In the genomic region with DNA sequence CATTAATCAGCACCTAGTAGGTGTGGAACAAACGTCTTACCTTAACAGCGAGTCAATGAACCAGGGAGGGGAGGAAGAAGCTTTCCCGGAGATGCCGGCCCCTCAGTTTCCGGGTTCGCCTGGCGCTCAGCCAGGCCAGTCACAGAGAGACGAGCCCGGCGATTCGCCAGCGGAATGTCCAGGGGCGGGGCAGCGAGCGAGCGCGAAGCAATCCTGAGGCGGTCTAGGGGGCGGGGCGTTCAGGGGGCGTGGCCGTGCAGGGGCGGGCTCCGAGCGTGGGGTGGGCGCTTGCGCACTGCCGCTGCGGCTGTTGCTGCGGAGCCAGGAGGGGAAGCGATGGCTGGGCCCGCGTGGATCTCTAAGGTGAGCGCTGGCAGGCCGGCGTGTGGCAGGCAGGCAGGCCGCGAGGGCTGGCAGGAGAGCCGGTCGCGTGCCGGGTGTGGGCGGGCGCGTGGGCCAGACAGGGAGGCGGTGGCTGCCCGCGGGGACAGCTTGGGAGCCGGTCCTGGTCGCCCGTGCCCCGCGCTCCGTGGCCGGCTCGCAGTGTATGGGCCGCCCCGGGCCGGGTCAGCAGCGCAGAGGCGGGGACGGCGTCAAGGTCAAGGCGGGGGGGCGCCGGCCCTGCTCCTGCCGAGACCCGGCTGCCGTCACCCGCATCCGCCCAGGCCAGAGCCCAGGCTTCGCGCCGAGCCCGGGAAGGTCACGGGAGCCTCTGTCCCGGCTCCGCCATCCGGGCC, we compare ENCODE assay signal across 8 cellular contexts. TPM values are rescaled to one million over a fixed set of nuclear protein-coding genes. Genes with fewer than 3 reads are reported as not detected.
DNase-seq lines count a peak whose midpoint lies in the region; ATAC-seq and TF ChIP-seq lines count a peak whose summit lies in the region.

Gene IDH3A (plus strand): TSS at position 295 of the 737 bp plus-strand sequence. CDS start 42 bp downstream, at position 337.

- H3K27me3 Mint-ChIP-seq in CD4-positive, CD25-positive, alpha-beta regulatory T cell, result no peaks in the 10 kb centered on the region

- peak within 1 kb of the TSS; percentile 80 to 88 for H3K9ac ChIP-seq in liver (ENCODE audit: low read depth in 1 of 2, low read length in 2 of 2)

- H3K27ac ChIP-seq in CD4-positive, CD25-positive, alpha-beta regulatory T cell (ENCODE audit: insufficient read depth, low read length, poor library complexity, severe bottlenecking), result peak within 1 kb of the TSS; percentile 73
- peak within 1 kb of the TSS; percentile 77 to 83 for H3K27ac ChIP-seq in liver (ENCODE audit: low read depth in 1 of 2, low read length in 2 of 2)

- no peak for TF ChIP-seq CTCF in liver (IDR thresholded peaks at IDR 0.05; ENCODE audit: low read depth, low read length, missing input control)

- H3K9me3 Mint-ChIP-seq in CD4-positive, CD25-positive, alpha-beta regulatory T cell, result no peaks in the 10 kb centered on the region

- peak within 1 kb of the TSS; percentile 98 for H3K4me3 ChIP-seq in CD4-positive, CD25-positive, alpha-beta regulatory T cell (ENCODE audit: low read depth, low read length)
- peak within 1 kb of the TSS; percentile 81 to 92 (median 86) for H3K4me3 ChIP-seq in liver (ENCODE audit: low read depth in 1 of 3, low read length in 3 of 3)

- no peaks in the 10 kb centered on the region for H3K36me3 ChIP-seq in CD4-positive, CD25-positive, alpha-beta regulatory T cell (ENCODE audit: control insufficient read depth, insufficient read depth, low read length)
- no peaks in the 10 kb centered on the region for H3K36me3 ChIP-seq in liver (ENCODE audit: control insufficient read depth in 4 of 4, insufficient read depth in 3 of 4, low read depth in 1 of 4, low read length in 3 of 4)

- ATAC-seq in CD4-positive, CD25-positive, alpha-beta regulatory T cell (ENCODE audit: low read depth in 2 of 2), result peak; percentile 97
- ATAC-seq in GM19438 (IDR thresholded peaks at IDR 0.05; ENCODE audit: low read depth, unreplicated experiment) (peak; percentile 72), HG03571 (IDR thresholded peaks at IDR 0.05; ENCODE audit: unreplicated experiment) (peak; percentile 72)

- under 1% methylated on average over 79 of the region's 79 CpGs for WGBS in liver

- H3K27ac Mint-ChIP-seq in CD4-positive, CD25-positive, alpha-beta regulatory T cell, result peak within 1 kb of the TSS; percentile 77 to 92 (median 92)

- peak within 1 kb of the TSS; percentile 95 to 99 (median 98) for H3K4me3 Mint-ChIP-seq in CD4-positive, CD25-positive, alpha-beta regulatory T cell

- DNase-seq in CD4-positive, CD25-positive, alpha-beta regulatory T cell, result peak; percentile 97 to 100 (median 98)
- peak; percentile 98 for DNase-seq in NCI-H82 (lab: John Stamatoyannopoulos, UW)
- peak; percentile 100 for DNase-seq in activated CD4-positive, alpha-beta T cell treated with anti-CD3 and anti-CD28 coated beads, Interleukin-2, amount 50 U/mL, for 48 hours
- DNase-seq in dermis blood vessel endothelial cell, result peak; percentile 98
- DNase-seq in stimulated activated CD4-positive, alpha-beta T cell treated with anti-CD3 and anti-CD28 coated beads, Interleukin-4, amount 100 ng/mL, for 1 hour, result peak; percentile 100

- H3K4me1 ChIP-seq in CD4-positive, CD25-positive, alpha-beta regulatory T cell (ENCODE audit: control insufficient read depth, insufficient read depth, low read length, poor library complexity, severe bottlenecking), result peaks cover 26% of the 10 kb centered on the region
- peaks cover 4 to 21% (median 8%) of the 10 kb centered on the region in 4 donors for H3K4me1 ChIP-seq in liver (ENCODE audit: control insufficient read depth in 4 of 4, insufficient read depth in 4 of 4, low read length in 3 of 4)

- no peaks in the 10 kb centered on the region for H3K9me3 ChIP-seq in CD4-positive, CD25-positive, alpha-beta regulatory T cell (ENCODE audit: control insufficient read depth in 2 of 2, low read length in 2 of 2)
- no peaks in the 10 kb centered on the region for H3K9me3 ChIP-seq in liver (ENCODE audit: control insufficient read depth in 4 of 4, low read length in 3 of 4)

- H3K4me1 Mint-ChIP-seq in CD4-positive, CD25-positive, alpha-beta regulatory T cell, result peaks cover 22 to 50% (median 39%) of the 10 kb centered on the region in 4 donors

- peak in 1 of 2 donors; percentile 28 for TF ChIP-seq RAD21 in liver (IDR thresholded peaks at IDR 0.05)

- no peaks in the 10 kb centered on the region for H3K27me3 ChIP-seq in CD4-positive, CD25-positive, alpha-beta regulatory T cell (ENCODE audit: control insufficient read depth, insufficient read depth, low read length)
- no peaks in the 10 kb centered on the region for H3K27me3 ChIP-seq in liver (ENCODE audit: control insufficient read depth in 4 of 4, insufficient read depth in 4 of 4, low read length in 3 of 4)

- H3K36me3 Mint-ChIP-seq in CD4-positive, CD25-positive, alpha-beta regulatory T cell, result peaks cover 4% of the 10 kb centered on the region

TF ChIP-seq in liver, 16 proteins besides CTCF, POLR2A, EP300 and RAD21:
- TF ChIP-seq, protein P1, sequence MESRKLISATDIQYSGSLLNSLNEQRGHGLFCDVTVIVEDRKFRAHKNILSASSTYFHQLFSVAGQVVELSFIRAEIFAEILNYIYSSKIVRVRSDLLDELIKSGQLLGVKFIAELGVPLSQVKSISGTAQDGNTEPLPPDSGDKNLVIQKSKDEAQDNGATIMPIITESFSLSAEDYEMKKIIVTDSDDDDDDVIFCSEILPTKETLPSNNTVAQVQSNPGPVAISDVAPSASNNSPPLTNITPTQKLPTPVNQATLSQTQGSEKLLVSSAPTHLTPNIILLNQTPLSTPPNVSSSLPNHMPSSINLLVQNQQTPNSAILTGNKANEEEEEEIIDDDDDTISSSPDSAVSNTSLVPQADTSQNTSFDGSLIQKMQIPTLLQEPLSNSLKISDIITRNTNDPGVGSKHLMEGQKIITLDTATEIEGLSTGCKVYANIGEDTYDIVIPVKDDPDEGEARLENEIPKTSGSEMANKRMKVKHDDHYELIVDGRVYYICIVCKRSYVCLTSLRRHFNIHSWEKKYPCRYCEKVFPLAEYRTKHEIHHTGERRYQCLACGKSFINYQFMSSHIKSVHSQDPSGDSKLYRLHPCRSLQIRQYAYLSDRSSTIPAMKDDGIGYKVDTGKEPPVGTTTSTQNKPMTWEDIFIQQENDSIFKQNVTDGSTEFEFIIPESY (IDR thresholded peaks at IDR 0.05), result peak; percentile 48
- peak; percentile 26 for TF ChIP-seq NR2F2 (IDR thresholded peaks at IDR 0.05)
- peak; percentile 44 to 45 for TF ChIP-seq HNF4A (conservative IDR thresholded peaks at IDR 0.05)
- no peak for TF ChIP-seq FOXA2 (IDR thresholded peaks at IDR 0.05)
- peak; percentile 47 for TF ChIP-seq FOXA1 (IDR thresholded peaks at IDR 0.05)
- no peak for TF ChIP-seq HNF4G (IDR thresholded peaks at IDR 0.05)
- TF ChIP-seq EGR1 (IDR thresholded peaks at IDR 0.05; ENCODE audit: low read depth in 2 of 2), result peak; percentile 34 to 57
- TF ChIP-seq YY1 (IDR thresholded peaks at IDR 0.05), result peak; percentile 84
- TF ChIP-seq MAX (IDR thresholded peaks at IDR 0.05), result peak; percentile 71
- TF ChIP-seq, protein P2, sequence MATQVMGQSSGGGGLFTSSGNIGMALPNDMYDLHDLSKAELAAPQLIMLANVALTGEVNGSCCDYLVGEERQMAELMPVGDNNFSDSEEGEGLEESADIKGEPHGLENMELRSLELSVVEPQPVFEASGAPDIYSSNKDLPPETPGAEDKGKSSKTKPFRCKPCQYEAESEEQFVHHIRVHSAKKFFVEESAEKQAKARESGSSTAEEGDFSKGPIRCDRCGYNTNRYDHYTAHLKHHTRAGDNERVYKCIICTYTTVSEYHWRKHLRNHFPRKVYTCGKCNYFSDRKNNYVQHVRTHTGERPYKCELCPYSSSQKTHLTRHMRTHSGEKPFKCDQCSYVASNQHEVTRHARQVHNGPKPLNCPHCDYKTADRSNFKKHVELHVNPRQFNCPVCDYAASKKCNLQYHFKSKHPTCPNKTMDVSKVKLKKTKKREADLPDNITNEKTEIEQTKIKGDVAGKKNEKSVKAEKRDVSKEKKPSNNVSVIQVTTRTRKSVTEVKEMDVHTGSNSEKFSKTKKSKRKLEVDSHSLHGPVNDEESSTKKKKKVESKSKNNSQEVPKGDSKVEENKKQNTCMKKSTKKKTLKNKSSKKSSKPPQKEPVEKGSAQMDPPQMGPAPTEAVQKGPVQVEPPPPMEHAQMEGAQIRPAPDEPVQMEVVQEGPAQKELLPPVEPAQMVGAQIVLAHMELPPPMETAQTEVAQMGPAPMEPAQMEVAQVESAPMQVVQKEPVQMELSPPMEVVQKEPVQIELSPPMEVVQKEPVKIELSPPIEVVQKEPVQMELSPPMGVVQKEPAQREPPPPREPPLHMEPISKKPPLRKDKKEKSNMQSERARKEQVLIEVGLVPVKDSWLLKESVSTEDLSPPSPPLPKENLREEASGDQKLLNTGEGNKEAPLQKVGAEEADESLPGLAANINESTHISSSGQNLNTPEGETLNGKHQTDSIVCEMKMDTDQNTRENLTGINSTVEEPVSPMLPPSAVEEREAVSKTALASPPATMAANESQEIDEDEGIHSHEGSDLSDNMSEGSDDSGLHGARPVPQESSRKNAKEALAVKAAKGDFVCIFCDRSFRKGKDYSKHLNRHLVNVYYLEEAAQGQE (IDR thresholded peaks at IDR 0.05), result peak; percentile 38
- TF ChIP-seq TAF1 (conservative IDR thresholded peaks at IDR 0.05), result no peak
- TF ChIP-seq RXRA (IDR thresholded peaks at IDR 0.05), result peak; percentile 67 to 68
- TF ChIP-seq JUND (IDR thresholded peaks at IDR 0.05), result peak in 1 of 2 donors; percentile 13
- no peak for TF ChIP-seq ATF3 (IDR thresholded peaks at IDR 0.05)
- peak in 1 of 2 donors; percentile 76 for TF ChIP-seq GABPA (IDR thresholded peaks at IDR 0.05 in 1 of 2, conservative IDR thresholded peaks at IDR 0.05 in 1 of 2)
- TF ChIP-seq SP1 (IDR thresholded peaks at IDR 0.05), result peak; percentile 73
TF ChIP-seq in liver: peak in this region for 12.

RNA-seq across cellular contexts. Expression of gene IDH3A, which starts in this region (rescaled TPM):
- total RNA-seq in CD4-positive, CD25-positive, alpha-beta regulatory T cell, result 51.9 TPM
- 10 to 100 TPM; 38.2 to 62.1 (median 46.8) TPM for polyA plus RNA-seq in CD4-positive, CD25-positive, alpha-beta regulatory T cell
- total RNA-seq in dermis blood vessel endothelial cell (35.6 and 65.6 TPM in 2 replicates), liver (10 to 100 TPM; 13.5 to 51.7 TPM)
- 10 to 100 TPM; 17.8 to 30.2 TPM for polyA plus RNA-seq in liver

Comparison
In these comparisons a context has a peak if more than half of its experiments do, and no peak if none do; other contexts are left out.
1. Peak in every context shown above with its lines: DNase-seq, ATAC-seq, H3K4me3 ChIP-seq and H3K27ac ChIP-seq.